Comparison of ENCODE assay signal across 10 cellular contexts in genomic region chr10:77603529-77603927, GRCh38. TPM values are rescaled to one million over a fixed set of nuclear protein-coding genes. Genes with fewer than 3 reads are reported as not detected.
A peak's percentile ranks its signal among the peaks of the same experiment; 100 is the strongest.
DNase-seq lines count a peak whose midpoint lies in the region; ATAC-seq and TF ChIP-seq lines count a peak whose summit lies in the region.
"Had no signal": no experiment of that assay in that cellular context is flagged by ENCODE, and none has a peak within 500 bp of the region (broad histone marks: within the 10 kb centered on the region; RNA-seq: fewer than 3 reads in every experiment).

No MANE protein-coding gene starts in this region.

- H3K27me3 ChIP-seq in SK-N-SH (ENCODE audit: insufficient read depth) (no peaks in the 10 kb centered on the region), endodermal cell (ENCODE audit: control insufficient read depth, insufficient read depth, low read length, poor library complexity, severe bottlenecking) (no peaks in the 10 kb centered on the region), spleen (replicated peaks in 1 of 7) (no peaks in the 10 kb centered on the region)

- H3K27ac Mint-ChIP-seq in endodermal cell, result no peak overlapping the region
- H3K27ac Mint-ChIP-seq: activated naive CD4-positive, alpha-beta T cell treated with anti-CD3 and anti-CD28 coated beads, Interleukin-2, amount 50 U/mL, for 24 hours had no signal

- H3K79me2 ChIP-seq in SK-N-SH (ENCODE audit: insufficient read depth), result peaks cover 20% of the 10 kb centered on the region; the same call in 1 of the 2 replicates

- H3K4me3 Mint-ChIP-seq in endodermal cell, result no peak overlapping the region
- H3K4me3 Mint-ChIP-seq: activated naive CD4-positive, alpha-beta T cell treated with anti-CD3 and anti-CD28 coated beads, Interleukin-2, amount 50 U/mL, for 24 hours had no signal

- CTCF ChIA-PET in SK-N-SH (lab: Yijun Ruan, JAX), result interaction anchor here (1.0 to 2.7 kb wide), 3 partner anchors 18 to 430 kb away, joined by 3 to 7 read pairs (median 5); no protein-coding TSS in a partner anchor

- no peak overlapping the region for H3K4me2 ChIP-seq in SK-N-SH

- WGBS in SK-N-SH (ENCODE audit: low lambda C conversion rate), result 64% methylated on average over 2 of the region's 2 CpGs
- 35% methylated on average over 2 of the region's 2 CpGs; no CpG with 5 or more reads in 1 of the 2 experiments for WGBS in endodermal cell (ENCODE audit: insufficient coverage in 1 of 2, insufficient read length in 1 of 2), 2 experiments
- 2 to 18% (median 10%) methylated on average over 2 of the region's 2 CpGs for WGBS in spleen, 5 donors

- no peak overlapping the region for H3K4me3 ChIP-seq in SK-N-SH (ENCODE audit: low read depth in 2 of 2, low read length in 1 of 2)
- no peak overlapping the region for H3K4me3 ChIP-seq in Jurkat, Clone E6-1 (ENCODE audit: low read length)
- no peak overlapping the region for H3K4me3 ChIP-seq in endodermal cell (ENCODE audit: low read length)
- H3K4me3 ChIP-seq in spleen, result peak overlapping the region in 1 of 8 donors; percentile 20

- ATAC-seq in SK-N-SH treated with all-trans-retinoic acid at 6 μM for 48 hours, result no peak
- ATAC-seq in GM19467 (IDR thresholded peaks at IDR 0.05; ENCODE audit: unreplicated experiment), result no peak

- H3K9ac ChIP-seq in SK-N-SH, result no peak overlapping the region
- no peak overlapping the region for H3K9ac ChIP-seq in endodermal cell (ENCODE audit: extremely low read depth, low read length, poor library complexity, severe bottlenecking)

- DNase-seq in SK-N-SH (peak; percentile 34), endodermal cell (peak; percentile 67), spleen (no peak), amniotic stem cell (lab: John Stamatoyannopoulos, UW) (no peak), mesenteric fat pad (ENCODE audit: low spot score) (no peak)
- DNase-seq in Jurkat, Clone E6-1 (ENCODE audit: low read depth, low spot score), result peak; percentile 59

- intact Hi-C loops in spleen (cut with DNase I; ENCODE audit: low total_unique reads), result no loop called here

- H3K27me3 Mint-ChIP-seq in endodermal cell (ENCODE audit: insufficient read depth), result peaks cover 2% of the 10 kb centered on the region

- no peak for TF ChIP-seq RAD21 in SK-N-SH (IDR thresholded peaks at IDR 0.05; ENCODE audit: low read length)

- no peaks in the 10 kb centered on the region for H3K4me1 Mint-ChIP-seq in endodermal cell

- no peak for TF ChIP-seq EP300 in SK-N-SH (IDR thresholded peaks at IDR 0.05; ENCODE audit: borderline replicate concordance in 1 of 2, low read depth in 1 of 2, low read length in 1 of 2)

- H3K36me3 ChIP-seq in SK-N-SH (replicated peaks in 1 of 2; ENCODE audit: control insufficient read depth in 1 of 2, insufficient read depth in 2 of 2, low read length in 1 of 2), result no peaks in the 10 kb centered on the region
- H3K36me3 ChIP-seq in endodermal cell (ENCODE audit: control insufficient read depth, insufficient read depth, low read length), result no peaks in the 10 kb centered on the region
- no peaks in the 10 kb centered on the region for H3K36me3 ChIP-seq in spleen

- TF ChIP-seq POLR2A in spleen (IDR thresholded peaks at IDR 0.05), result no peak

- H3K27ac ChIP-seq in SK-N-SH (ENCODE audit: low read depth in 2 of 2, low read length in 1 of 2), result no peak overlapping the region
- H3K27ac ChIP-seq in endodermal cell (ENCODE audit: low read depth, low read length), result no peak overlapping the region
- peak overlapping the region in 6 of 8 donors; percentile 18 to 83 (median 57) for H3K27ac ChIP-seq in spleen
- H3K27ac ChIP-seq: C4-2B had no signal

- H3K4me1 ChIP-seq in SK-N-SH (ENCODE audit: control insufficient read depth in 1 of 2, insufficient read depth in 2 of 2, low read depth in 1 of 2, low read length in 1 of 2) (peaks cover 0 to 21% of the 10 kb centered on the region in 2 experiments; a peak in 1 of 4 replicates), endodermal cell (ENCODE audit: control insufficient read depth, insufficient read depth, low read length) (no peaks in the 10 kb centered on the region), spleen (peaks cover 13 to 40% (median 29%) of the 10 kb centered on the region in 6 donors)

- H3K9me3 ChIP-seq in SK-N-SH (no peaks in the 10 kb centered on the region), endodermal cell (ENCODE audit: control insufficient read depth, low read length) (no peaks in the 10 kb centered on the region), spleen (no peaks in the 10 kb centered on the region)

- no peaks in the 10 kb centered on the region for H3K9me3 Mint-ChIP-seq in endodermal cell
- H3K9me3 Mint-ChIP-seq: activated naive CD4-positive, alpha-beta T cell treated with anti-CD3 and anti-CD28 coated beads, Interleukin-2, amount 50 U/mL, for 24 hours had no signal

- H3K9me2 ChIP-seq in SK-N-SH, result no peaks in the 10 kb centered on the region

- no peaks in the 10 kb centered on the region for H3K36me3 Mint-ChIP-seq in endodermal cell (ENCODE audit: low read depth)
- H3K36me3 Mint-ChIP-seq: activated naive CD4-positive, alpha-beta T cell treated with anti-CD3 and anti-CD28 coated beads, Interleukin-2, amount 50 U/mL, for 24 hours had no signal

- no peak overlapping the region for H2AFZ ChIP-seq in SK-N-SH (ENCODE audit: low read depth)

- no peaks in the 10 kb centered on the region for H3F3A ChIP-seq in SK-N-SH (replicated peaks; ENCODE audit: insufficient read depth)

- POLR2A ChIA-PET in SK-N-SH (lab: Yijun Ruan, JAX), result no interaction called here

- H4K20me1 ChIP-seq in SK-N-SH (ENCODE audit: insufficient read depth), result peaks cover 2% of the 10 kb centered on the region; the same call in 1 of the 2 replicates

- TF ChIP-seq CTCF in SK-N-SH (IDR thresholded peaks at IDR 0.05), result no peak
- no peak for TF ChIP-seq CTCF in endodermal cell (conservative IDR thresholded peaks at IDR 0.05)
- no peak for TF ChIP-seq CTCF in spleen (IDR thresholded peaks at IDR 0.05 in 8 of 11, conservative IDR thresholded peaks at IDR 0.05 in 3 of 11)

TF ChIP-seq in SK-N-SH, 30 proteins besides CTCF, POLR2A, EP300 and RAD21 (continues in another document):
- no peak for TF ChIP-seq GATA2 (CRISPR knock-in tag; IDR thresholded peaks at IDR 0.05)
- TF ChIP-seq POLR2AphosphoS5 (IDR thresholded peaks at IDR 0.05; ENCODE audit: low read depth, low read length), result no peak

TF ChIP-seq in SK-N-SH treated with all-trans-retinoic acid at 6 μM for 48 hours, 23 proteins besides CTCF, POLR2A, EP300 and RAD21 (continues in another document):
- TF ChIP-seq, protein P1, sequence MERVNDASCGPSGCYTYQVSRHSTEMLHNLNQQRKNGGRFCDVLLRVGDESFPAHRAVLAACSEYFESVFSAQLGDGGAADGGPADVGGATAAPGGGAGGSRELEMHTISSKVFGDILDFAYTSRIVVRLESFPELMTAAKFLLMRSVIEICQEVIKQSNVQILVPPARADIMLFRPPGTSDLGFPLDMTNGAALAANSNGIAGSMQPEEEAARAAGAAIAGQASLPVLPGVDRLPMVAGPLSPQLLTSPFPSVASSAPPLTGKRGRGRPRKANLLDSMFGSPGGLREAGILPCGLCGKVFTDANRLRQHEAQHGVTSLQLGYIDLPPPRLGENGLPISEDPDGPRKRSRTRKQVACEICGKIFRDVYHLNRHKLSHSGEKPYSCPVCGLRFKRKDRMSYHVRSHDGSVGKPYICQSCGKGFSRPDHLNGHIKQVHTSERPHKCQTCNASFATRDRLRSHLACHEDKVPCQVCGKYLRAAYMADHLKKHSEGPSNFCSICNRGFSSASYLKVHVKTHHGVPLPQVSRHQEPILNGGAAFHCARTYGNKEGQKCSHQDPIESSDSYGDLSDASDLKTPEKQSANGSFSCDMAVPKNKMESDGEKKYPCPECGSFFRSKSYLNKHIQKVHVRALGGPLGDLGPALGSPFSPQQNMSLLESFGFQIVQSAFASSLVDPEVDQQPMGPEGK (CRISPR knock-in tag; IDR thresholded peaks at IDR 0.05; ENCODE audit: borderline replicate concordance), result no peak
- TF ChIP-seq, protein P2, sequence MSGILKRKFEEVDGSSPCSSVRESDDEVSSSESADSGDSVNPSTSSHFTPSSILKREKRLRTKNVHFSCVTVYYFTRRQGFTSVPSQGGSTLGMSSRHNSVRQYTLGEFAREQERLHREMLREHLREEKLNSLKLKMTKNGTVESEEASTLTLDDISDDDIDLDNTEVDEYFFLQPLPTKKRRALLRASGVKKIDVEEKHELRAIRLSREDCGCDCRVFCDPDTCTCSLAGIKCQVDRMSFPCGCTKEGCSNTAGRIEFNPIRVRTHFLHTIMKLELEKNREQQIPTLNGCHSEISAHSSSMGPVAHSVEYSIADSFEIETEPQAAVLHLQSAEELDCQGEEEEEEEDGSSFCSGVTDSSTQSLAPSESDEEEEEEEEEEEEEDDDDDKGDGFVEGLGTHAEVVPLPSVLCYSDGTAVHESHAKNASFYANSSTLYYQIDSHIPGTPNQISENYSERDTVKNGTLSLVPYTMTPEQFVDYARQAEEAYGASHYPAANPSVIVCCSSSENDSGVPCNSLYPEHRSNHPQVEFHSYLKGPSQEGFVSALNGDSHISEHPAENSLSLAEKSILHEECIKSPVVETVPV (CRISPR knock-in tag; IDR thresholded peaks at IDR 0.05), result no peak
- TF ChIP-seq ARNTL (CRISPR knock-in tag; IDR thresholded peaks at IDR 0.05; ENCODE audit: borderline replicate concordance, low read depth) (no peak), ZFP30 (CRISPR knock-in tag; IDR thresholded peaks at IDR 0.05) (no peak), RARB (CRISPR knock-in tag; IDR thresholded peaks at IDR 0.05) (no peak), PPARA (CRISPR knock-in tag; IDR thresholded peaks at IDR 0.05; ENCODE audit: borderline replicate concordance) (no peak)
- TF ChIP-seq, protein P3, sequence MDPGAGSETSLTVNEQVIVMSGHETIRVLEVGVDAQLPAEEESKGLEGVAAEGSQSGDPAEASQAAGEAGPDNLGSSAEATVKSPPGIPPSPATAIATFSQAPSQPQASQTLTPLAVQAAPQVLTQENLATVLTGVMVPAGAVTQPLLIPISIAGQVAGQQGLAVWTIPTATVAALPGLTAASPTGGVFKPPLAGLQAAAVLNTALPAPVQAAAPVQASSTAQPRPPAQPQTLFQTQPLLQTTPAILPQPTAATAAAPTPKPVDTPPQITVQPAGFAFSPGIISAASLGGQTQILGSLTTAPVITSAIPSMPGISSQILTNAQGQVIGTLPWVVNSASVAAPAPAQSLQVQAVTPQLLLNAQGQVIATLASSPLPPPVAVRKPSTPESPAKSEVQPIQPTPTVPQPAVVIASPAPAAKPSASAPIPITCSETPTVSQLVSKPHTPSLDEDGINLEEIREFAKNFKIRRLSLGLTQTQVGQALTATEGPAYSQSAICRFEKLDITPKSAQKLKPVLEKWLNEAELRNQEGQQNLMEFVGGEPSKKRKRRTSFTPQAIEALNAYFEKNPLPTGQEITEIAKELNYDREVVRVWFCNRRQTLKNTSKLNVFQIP (CRISPR knock-in tag; IDR thresholded peaks at IDR 0.05; ENCODE audit: borderline replicate concordance, low read depth), result no peak

RNA-seq across cellular contexts. Expression of gene KCNMA1, which starts 34.1 kb away (rescaled TPM):
- 81.2 and 107 TPM in 2 replicates for polyA plus RNA-seq in SK-N-SH (2012; rRNA removed)
- polyA plus RNA-seq in SK-N-SH (2012; cell fraction: cytosol; rRNA removed), result 59.4 and 73.4 TPM in 2 replicates
- 144 and 177 TPM in 2 replicates for polyA plus RNA-seq in SK-N-SH (2012; cell fraction: nucleus; rRNA removed)
- 1.5 TPM for polyA plus RNA-seq in Jurkat, Clone E6-1 (2012; ENCODE audit: insufficient read depth, insufficient read length)
- total RNA-seq in endodermal cell, result 1 to 10 TPM in 1 of 2 donors, under 1 TPM in 1; 0.55 to 1.3 TPM
- 2.7 TPM for polyA plus RNA-seq in endodermal cell (2013, experiment 1 of 2)
- 1.7 TPM for polyA plus RNA-seq in endodermal cell (2013, experiment 2 of 2)
- 100 to 1,000 TPM in 2 of 7 donors, 10 to 100 TPM in 5; 39.6 to 114 (median 63.6) TPM for total RNA-seq in spleen
- 10 to 100 TPM in 1 of 3 donors, 1 to 10 TPM in 2; 9.3 to 21.7 (median 10.0) TPM for polyA plus RNA-seq in spleen
- total RNA-seq in mesenteric fat pad, result 20.6 TPM

Comparison
In these comparisons a context has a peak if more than half of its experiments do, and no peak if none do; other contexts are left out.
1. DNase-seq: peak in SK-N-SH (single experiment), Jurkat, Clone E6-1 (single experiment) and endodermal cell (single experiment); none in spleen (single experiment), amniotic stem cell (single experiment) and mesenteric fat pad (single experiment).
2. H3K27ac ChIP-seq: peak in spleen (6 of 8); none in SK-N-SH (0 of 2) and endodermal cell (single experiment).